Comparison of ENCODE assay signal across 1 cellular context in genomic region chr1:6045561-6045960, GRCh38.
TF ChIP-seq lines count a peak whose summit lies in the region.

TSS of gene KCNAB2 (plus strand) at chr1:6045888. CDS start at chr1:6051537, 5,649 bp downstream.

TF ChIP-seq in H1, 55 proteins besides CTCF, POLR2A, EP300 and RAD21:
- TF ChIP-seq CHD7 (IDR thresholded peaks at IDR 0.05; ENCODE audit: insufficient replicate concordance, low read length) (no peak), TBP (IDR thresholded peaks at IDR 0.05; ENCODE audit: low read depth, low read length) (no peak), CHD1 (IDR thresholded peaks at IDR 0.05; ENCODE audit: low read depth, low read length) (no peak), USF2 (IDR thresholded peaks at IDR 0.05; ENCODE audit: low read length) (no peak), ZNF274 (IDR thresholded peaks at IDR 0.05; ENCODE audit: borderline replicate concordance, extremely low read depth, low read length) (no peak), ATF2 (IDR thresholded peaks at IDR 0.05; ENCODE audit: low read length) (no peak), RNF2 (IDR thresholded peaks at IDR 0.05; ENCODE audit: borderline replicate concordance, low read depth, low read length, missing control alignments, poor library complexity, severe bottlenecking) (no peak), ASH2L (IDR thresholded peaks at IDR 0.05; ENCODE audit: low read length) (no peak), TAF1 (IDR thresholded peaks at IDR 0.05; ENCODE audit: low read depth, low read length) (no peak), SIN3A (conservative IDR thresholded peaks at IDR 0.05 in 1 of 2, IDR thresholded peaks at IDR 0.05 in 1 of 2; ENCODE audit: low read depth in 1 of 2, low read length in 2 of 2) (no peak), SP2 (IDR thresholded peaks at IDR 0.05; ENCODE audit: low read length) (no peak), CTBP2 (IDR thresholded peaks at IDR 0.05; ENCODE audit: borderline replicate concordance, insufficient read depth, insufficient read length, low read length) (no peak), EGR1 (IDR thresholded peaks at IDR 0.05; ENCODE audit: borderline replicate concordance, low read depth, low read length) (no peak), SIRT6 (IDR thresholded peaks at IDR 0.05; ENCODE audit: low read length) (no peak), JUN (IDR thresholded peaks at IDR 0.05; ENCODE audit: low read depth, low read length) (no peak), SAP30 (IDR thresholded peaks at IDR 0.05; ENCODE audit: insufficient read depth, insufficient replicate concordance, low read length) (no peak), FOSL1 (IDR thresholded peaks at IDR 0.05; ENCODE audit: insufficient read depth, low read depth, low read length) (no peak)
TF ChIP-seq in H1: peak in this region for 0.
